2 cellular contexts compared by ENCODE assay signal in genomic region chr3:156688849-156689452, GRCh38.
TF ChIP-seq lines count a peak whose summit lies in the region.

No MANE protein-coding gene starts in this region.

TF ChIP-seq in HEK293, 187 proteins besides CTCF, POLR2A, EP300 and RAD21:
- no peak for TF ChIP-seq ZFP3 (tag by site-specific recombination; IDR thresholded peaks at IDR 0.05; ENCODE audit: low read depth)
- TF ChIP-seq RBAK (tag by site-specific recombination; IDR thresholded peaks at IDR 0.05): no peak
- TF ChIP-seq SP7 (tag by site-specific recombination; IDR thresholded peaks at IDR 0.05): peak; percentile 53; the same call in 1 of the 2 replicates
- TF ChIP-seq ZIC2 (tag by site-specific recombination; IDR thresholded peaks at IDR 0.05): no peak
- no peak for TF ChIP-seq PBX3 (CRISPR knock-in tag; IDR thresholded peaks at IDR 0.05)
- TF ChIP-seq HIC1 (tag by site-specific recombination; IDR thresholded peaks at IDR 0.05): no peak
- TF ChIP-seq PRDM2 (tag by site-specific recombination; IDR thresholded peaks at IDR 0.05; ENCODE audit: borderline replicate concordance): no peak
- TF ChIP-seq ZNF24 (tag by site-specific recombination; IDR thresholded peaks at IDR 0.05): no peak
- peak; percentile 56 for TF ChIP-seq PRDM6 (tag by site-specific recombination; IDR thresholded peaks at IDR 0.05)
- no peak for TF ChIP-seq ZNF214 (tag by site-specific recombination; IDR thresholded peaks at IDR 0.05; ENCODE audit: borderline replicate concordance)
- TF ChIP-seq BCL11A (tag by site-specific recombination; IDR thresholded peaks at IDR 0.05; ENCODE audit: low read depth): no peak
- no peak for TF ChIP-seq ZNF394 (tag by site-specific recombination; IDR thresholded peaks at IDR 0.05; ENCODE audit: borderline replicate concordance)
TF ChIP-seq in HEK293: peak in this region for 2.

TF ChIP-seq in K562, 482 proteins besides CTCF, POLR2A, EP300 and RAD21:
- no peak for TF ChIP-seq HIVEP1 (CRISPR knock-in tag; IDR thresholded peaks at IDR 0.05)
- peak; percentile 84 for TF ChIP-seq HMBOX1 (IDR thresholded peaks at IDR 0.05)
- 0 out of 2 replicates have a peak, but pooled peaks have one; percentile 21 for TF ChIP-seq ZBTB33 (CRISPR knock-in tag; IDR thresholded peaks at IDR 0.05)
